Comparison of ENCODE assay signal across 9 cellular contexts in the genomic region with DNA sequence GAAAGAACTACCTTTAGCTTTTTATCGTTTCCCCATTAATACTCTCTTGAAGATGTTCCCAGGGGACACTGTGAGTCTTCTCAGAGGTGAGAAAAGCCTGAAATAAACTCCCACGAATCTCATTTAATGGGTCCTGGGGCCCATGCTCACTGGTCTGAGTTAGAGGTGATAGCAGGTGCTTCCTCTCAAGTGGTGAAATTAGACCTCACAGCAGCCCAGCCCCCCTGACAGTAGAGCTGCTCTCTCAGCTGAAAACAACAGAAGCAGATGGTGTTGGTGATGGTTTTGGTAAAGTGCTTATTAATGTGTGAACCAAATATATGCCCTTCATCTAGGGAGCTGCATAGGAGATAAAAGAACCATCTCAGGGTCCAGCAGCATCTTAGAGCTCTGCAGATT.
DNase-seq lines count a peak whose midpoint lies in the region; ATAC-seq and TF ChIP-seq lines count a peak whose summit lies in the region.
"Had no signal": no experiment of that assay in that cellular context is flagged by ENCODE, and none has a peak within 500 bp of the region (broad histone marks: within the 10 kb centered on the region; RNA-seq: fewer than 3 reads in every experiment).

No MANE protein-coding gene starts in this region.

- 35 to 72% methylated on average over 2 of the region's 2 CpGs for WGBS in sigmoid colon, 2 donors

- H3K9me3 Mint-ChIP-seq in memory B cell = no peaks in the 10 kb centered on the region

- intact Hi-C loops in sigmoid colon (cut with DNase I) = no loop called here

- ATAC-seq in GM18499 (IDR thresholded peaks at IDR 0.05; ENCODE audit: insufficient read depth, unreplicated experiment) = peak; percentile 49
- ATAC-seq in GM21528 (IDR thresholded peaks at IDR 0.05; ENCODE audit: low FRiP score, unreplicated experiment) = peak; percentile 65
- ATAC-seq in memory B cell (ENCODE audit: low read depth) = peak; percentile 91

- H3K27me3 Mint-ChIP-seq in memory B cell = no peaks in the 10 kb centered on the region

- H3K4me1 ChIP-seq in sigmoid colon = no peaks in the 10 kb centered on the region

- H3K4me3 ChIP-seq in sigmoid colon = no peak overlapping the region

- H3K27ac Mint-ChIP-seq in memory B cell = peak overlapping the region; percentile 99

- peaks cover 0 to 18% (median 0%) of the 10 kb centered on the region in 3 donors for H3K27me3 ChIP-seq in sigmoid colon

- TF ChIP-seq CTCF in sigmoid colon (IDR thresholded peaks at IDR 0.05) = no peak

- H3K4me3 Mint-ChIP-seq in memory B cell = peak overlapping the region; percentile 85

- DNase-seq in memory B cell (ENCODE audit: low spot score in 2 of 2) = peak; percentile 63 to 85
- no peak for DNase-seq in sigmoid colon
- no peak for DNase-seq in stimulated activated CD4-positive, alpha-beta T cell treated with anti-CD3 and anti-CD28 coated beads, Interleukin-2, amount 100 ng/mL, for 24 hours
- DNase-seq in activated CD4-positive, alpha-beta T cell treated with anti-CD3 and anti-CD28 coated beads, Interleukin-2, amount 50 U/mL, for 1 hour = no peak
- no peak for DNase-seq in iPS-NIHi7 (ENCODE audit: extremely low spot score)

- H3K27ac ChIP-seq in KOPT-K1 (ENCODE audit: low read depth, low read length, poor library complexity, severe bottlenecking) (peak overlapping the region; percentile 75), sigmoid colon (no peak overlapping the region)
- H3K27ac ChIP-seq: HL-60 had no signal

- H3K9me3 ChIP-seq in KOPT-K1 (ENCODE audit: insufficient read depth, low read length, poor library complexity, severe bottlenecking) (no peaks in the 10 kb centered on the region), sigmoid colon (no peaks in the 10 kb centered on the region)

- TF ChIP-seq POLR2A in sigmoid colon (IDR thresholded peaks at IDR 0.05) = no peak

- TF ChIP-seq EP300 in sigmoid colon (IDR thresholded peaks at IDR 0.05) = no peak

- H3K36me3 ChIP-seq in KOPT-K1 (ENCODE audit: insufficient read depth, low read length) (no peaks in the 10 kb centered on the region), sigmoid colon (no peaks in the 10 kb centered on the region)

- H3K4me1 Mint-ChIP-seq in memory B cell = peaks cover 59% of the 10 kb centered on the region

- no peaks in the 10 kb centered on the region for H3K36me3 Mint-ChIP-seq in memory B cell

Comparison
In these comparisons a context has a peak if more than half of its experiments do, and no peak if none do; other contexts are left out.
1. DNase-seq: peak in memory B cell (2 of 2); none in sigmoid colon (single experiment), stimulated activated CD4-positive, alpha-beta T cell treated with anti-CD3 and anti-CD28 coated beads, Interleukin-2, amount 100 ng/mL, for 24 hours (0 of 2), activated CD4-positive, alpha-beta T cell treated with anti-CD3 and anti-CD28 coated beads, Interleukin-2, amount 50 U/mL, for 1 hour (single experiment) and iPS-NIHi7 (single experiment).
2. Peak in every context shown above with its lines, with median percentiles within 50 percentile points of each other: ATAC-seq.